16 cellular contexts compared by ENCODE assay signal in genomic region chr9:118643118-118643517, GRCh38.
DNase-seq lines count a peak whose midpoint lies in the region; ATAC-seq, FAIRE-seq and TF ChIP-seq lines count a peak whose summit lies in the region.
"Had no signal": no experiment of that assay in that cellular context is flagged by ENCODE, and none has a peak within 500 bp of the region (broad histone marks: within the 10 kb centered on the region; RNA-seq: fewer than 3 reads in every experiment).

No MANE protein-coding gene starts in this region.

- H3K79me2 ChIP-seq in SK-N-SH (ENCODE audit: insufficient read depth) (no peaks in the 10 kb centered on the region), astrocyte (ENCODE audit: insufficient read depth, low read length) (no peaks in the 10 kb centered on the region)

- DNase-seq in SK-N-SH (no peak), astrocyte (ENCODE audit: low read depth) (peak; percentile 68), kidney (peak; percentile 73), upper lobe of right lung (peak; percentile 70), NCI-H1105 treated with DMSO at 0.1 percent for 48 hours (lab: John Stamatoyannopoulos, UW) (no peak), tibial nerve (ENCODE audit: low spot score in 2 of 2) (no peak), frontal cortex (ENCODE audit: low spot score in 2 of 2) (no peak)
- DNase-seq: activated CD4-positive, alpha-beta T cell treated with anti-CD3 and anti-CD28 coated beads for 48 hours; activated effector memory CD4-positive, alpha-beta T cell treated with anti-CD3 and anti-CD28 coated beads, Interleukin-2, amount 50 U/mL, for 16 hours; DMS79; SHP77; stimulated activated CD4-positive, alpha-beta T cell treated with anti-CD3 and anti-CD28 coated beads, Interleukin-12 subunit alpha, Interleukin-12 subunit beta, amount 100 ng/mL, for 4 hours had no signal

- no peaks in the 10 kb centered on the region for H3K27me3 Mint-ChIP-seq in astrocyte (ENCODE audit: low read depth, unreplicated experiment)

- H3K36me3 ChIP-seq in SK-N-SH (replicated peaks in 1 of 2; ENCODE audit: control insufficient read depth in 1 of 2, insufficient read depth in 2 of 2, low read length in 1 of 2) (no peaks in the 10 kb centered on the region), astrocyte (ENCODE audit: insufficient read depth, low read length) (no peaks in the 10 kb centered on the region), kidney (ENCODE audit: control insufficient read depth in 1 of 2, insufficient read depth in 2 of 2, low read length in 2 of 2) (no peaks in the 10 kb centered on the region), upper lobe of right lung (no peaks in the 10 kb centered on the region), tibial nerve (no peaks in the 10 kb centered on the region)

- TF ChIP-seq EP300 in SK-N-SH (IDR thresholded peaks at IDR 0.05; ENCODE audit: borderline replicate concordance in 1 of 2, low read depth in 1 of 2, low read length in 1 of 2) (no peak), tibial nerve (IDR thresholded peaks at IDR 0.05) (no peak)

- no peaks in the 10 kb centered on the region for H3F3A ChIP-seq in SK-N-SH (replicated peaks; ENCODE audit: insufficient read depth)

- H3K9me3 ChIP-seq in SK-N-SH (no peaks in the 10 kb centered on the region; the same call in 1 of the 2 replicates), astrocyte (ENCODE audit: insufficient read depth, low read depth, low read length) (no peaks in the 10 kb centered on the region), kidney (ENCODE audit: control insufficient read depth in 1 of 2, low read length in 2 of 2) (peaks cover 2 to 14% of the 10 kb centered on the region in 2 donors), upper lobe of right lung (peaks cover 9% of the 10 kb centered on the region), tibial nerve (peaks cover 0 to 19% (median 0%) of the 10 kb centered on the region in 4 donors)

- H4K20me1 ChIP-seq in SK-N-SH (ENCODE audit: insufficient read depth) (no peaks in the 10 kb centered on the region), astrocyte (ENCODE audit: insufficient read depth, low read length) (no peaks in the 10 kb centered on the region)

- no peak for TF ChIP-seq POLR2A in tibial nerve (IDR thresholded peaks at IDR 0.05)

- no peak overlapping the region for H3K4me3 ChIP-seq in SK-N-SH (ENCODE audit: low read depth in 2 of 2, low read length in 1 of 2)
- H3K4me3 ChIP-seq in astrocyte (ENCODE audit: insufficient read depth, low read depth, low read length): no peak overlapping the region
- H3K4me3 ChIP-seq in kidney (ENCODE audit: low read length in 2 of 2): no peak overlapping the region
- H3K4me3 ChIP-seq in upper lobe of right lung: no peak overlapping the region
- no peak overlapping the region for H3K4me3 ChIP-seq in tibial nerve
- H3K4me3 ChIP-seq: coronary artery had no signal

- H3K9ac ChIP-seq in SK-N-SH (no peak overlapping the region), astrocyte (ENCODE audit: low read length) (no peak overlapping the region), kidney (ENCODE audit: low read length in 2 of 2) (no peak overlapping the region)
- H3K9ac ChIP-seq: KMS-11 had no signal

- WGBS in SK-N-SH (ENCODE audit: low lambda C conversion rate): 18% methylated on average over 2 of the region's 2 CpGs
- WGBS in tibial nerve, 2 donors: 42 to 58% methylated on average over 2 of the region's 2 CpGs

- H3K9me3 Mint-ChIP-seq in astrocyte (ENCODE audit: unreplicated experiment): peaks cover 4% of the 10 kb centered on the region

- no peaks in the 10 kb centered on the region for H3K27me3 ChIP-seq in SK-N-SH (ENCODE audit: insufficient read depth)
- H3K27me3 ChIP-seq in astrocyte (ENCODE audit: insufficient read depth, low read length): no peaks in the 10 kb centered on the region
- H3K27me3 ChIP-seq in upper lobe of right lung: no peaks in the 10 kb centered on the region
- no peaks in the 10 kb centered on the region for H3K27me3 ChIP-seq in tibial nerve

- H3K27ac ChIP-seq in SK-N-SH (ENCODE audit: low read depth in 2 of 2, low read length in 1 of 2) (no peak overlapping the region), astrocyte (ENCODE audit: low read depth, low read length) (no peak overlapping the region), kidney (ENCODE audit: low read depth in 2 of 2, low read length in 2 of 2) (peak overlapping the region; percentile 8 to 64), upper lobe of right lung (no peak overlapping the region), tibial nerve (no peak overlapping the region)
- H3K27ac ChIP-seq: coronary artery, KMS-11 had no signal

- POLR2A ChIA-PET in SK-N-SH (lab: Yijun Ruan, JAX): no interaction called here

- TF ChIP-seq CTCF in SK-N-SH (IDR thresholded peaks at IDR 0.05): no peak
- TF ChIP-seq CTCF in astrocyte (IDR thresholded peaks at IDR 0.05; ENCODE audit: insufficient read depth, low read depth, low read length): no peak
- TF ChIP-seq CTCF in kidney (IDR thresholded peaks at IDR 0.05; ENCODE audit: borderline replicate concordance, extremely low read depth, insufficient read depth): no peak
- TF ChIP-seq CTCF in upper lobe of right lung (IDR thresholded peaks at IDR 0.05): no peak
- TF ChIP-seq CTCF in tibial nerve (IDR thresholded peaks at IDR 0.05): no peak

- no peak overlapping the region for H3K4me3 Mint-ChIP-seq in astrocyte (ENCODE audit: unreplicated experiment)

- no peak overlapping the region for H2AFZ ChIP-seq in SK-N-SH (ENCODE audit: low read depth)
- H2AFZ ChIP-seq in astrocyte (ENCODE audit: low read depth, low read length): no peak overlapping the region

- H3K4me2 ChIP-seq in SK-N-SH (no peak overlapping the region), astrocyte (ENCODE audit: low read length) (peak overlapping the region; percentile 5)
- H3K4me2 ChIP-seq: KMS-11 had no signal

- intact Hi-C loops in kidney (cut with DNase I): no loop called here
- intact Hi-C loops in upper lobe of right lung (cut with DNase I): no loop called here

- H3K36me3 Mint-ChIP-seq in astrocyte (ENCODE audit: low read depth, unreplicated experiment): peaks cover 5% of the 10 kb centered on the region

- FAIRE-seq in astrocyte (lab: Jason Lieb, UNC): no peak
- peak; percentile 39 for FAIRE-seq in kidney (lab: Jason Lieb, UNC)
- FAIRE-seq in frontal cortex (lab: Jason Lieb, UNC): no peak
- FAIRE-seq: A204.1 had no signal

- CTCF ChIA-PET in SK-N-SH (lab: Yijun Ruan, JAX): no interaction called here

- H3K4me1 Mint-ChIP-seq in astrocyte (ENCODE audit: low read depth, unreplicated experiment): peaks cover 41% of the 10 kb centered on the region

- ATAC-seq in SK-N-SH treated with all-trans-retinoic acid at 6 μM for 48 hours: no peak
- peak; percentile 98 for ATAC-seq in upper lobe of right lung

- H3K9me2 ChIP-seq in SK-N-SH: no peaks in the 10 kb centered on the region

- TF ChIP-seq RAD21 in SK-N-SH (IDR thresholded peaks at IDR 0.05; ENCODE audit: low read length): no peak

- peak overlapping the region; percentile 88 for H3K27ac Mint-ChIP-seq in astrocyte (ENCODE audit: unreplicated experiment)

- H3K4me1 ChIP-seq in SK-N-SH (ENCODE audit: control insufficient read depth in 1 of 2, insufficient read depth in 2 of 2, low read depth in 1 of 2, low read length in 1 of 2): no peaks in the 10 kb centered on the region
- H3K4me1 ChIP-seq in astrocyte (ENCODE audit: insufficient read depth, low read length): no peaks in the 10 kb centered on the region
- H3K4me1 ChIP-seq in kidney (ENCODE audit: control insufficient read depth in 1 of 2, insufficient read depth in 1 of 2, low read depth in 1 of 2, low read length in 2 of 2): peaks cover 2 to 25% of the 10 kb centered on the region in 2 donors
- H3K4me1 ChIP-seq in upper lobe of right lung: peaks cover 3% of the 10 kb centered on the region
- no peaks in the 10 kb centered on the region for H3K4me1 ChIP-seq in tibial nerve

TF ChIP-seq in SK-N-SH treated with all-trans-retinoic acid at 6 μM for 48 hours, 23 proteins besides CTCF, POLR2A, EP300 and RAD21:
- TF ChIP-seq ZNF565 (CRISPR knock-in tag; conservative IDR thresholded peaks at IDR 0.05; ENCODE audit: low read depth) (no peak), ISL1 (CRISPR knock-in tag; IDR thresholded peaks at IDR 0.05) (peak; percentile 41; the same call in 1 of the 2 replicates)

TF ChIP-seq in SK-N-SH, 30 proteins besides CTCF, POLR2A, EP300 and RAD21:
- TF ChIP-seq RCOR1 (IDR thresholded peaks at IDR 0.05; ENCODE audit: low read length) (no peak), RFX5 (IDR thresholded peaks at IDR 0.05; ENCODE audit: low read length) (no peak)

Comparison
In these comparisons a context has a peak if more than half of its experiments do, and no peak if none do; other contexts are left out.
1. DNase-seq: peak in astrocyte (single experiment), kidney (single experiment) and upper lobe of right lung (single experiment); none in SK-N-SH (single experiment), NCI-H1105 treated with DMSO at 0.1 percent for 48 hours (single experiment), tibial nerve (0 of 2) and frontal cortex (0 of 2).
2. H3K27ac ChIP-seq: peak in kidney (2 of 2); none in SK-N-SH (0 of 2), astrocyte (single experiment), upper lobe of right lung (single experiment) and tibial nerve (0 of 4).